ENCODE assay signal across 10 cellular contexts in the genomic region with DNA sequence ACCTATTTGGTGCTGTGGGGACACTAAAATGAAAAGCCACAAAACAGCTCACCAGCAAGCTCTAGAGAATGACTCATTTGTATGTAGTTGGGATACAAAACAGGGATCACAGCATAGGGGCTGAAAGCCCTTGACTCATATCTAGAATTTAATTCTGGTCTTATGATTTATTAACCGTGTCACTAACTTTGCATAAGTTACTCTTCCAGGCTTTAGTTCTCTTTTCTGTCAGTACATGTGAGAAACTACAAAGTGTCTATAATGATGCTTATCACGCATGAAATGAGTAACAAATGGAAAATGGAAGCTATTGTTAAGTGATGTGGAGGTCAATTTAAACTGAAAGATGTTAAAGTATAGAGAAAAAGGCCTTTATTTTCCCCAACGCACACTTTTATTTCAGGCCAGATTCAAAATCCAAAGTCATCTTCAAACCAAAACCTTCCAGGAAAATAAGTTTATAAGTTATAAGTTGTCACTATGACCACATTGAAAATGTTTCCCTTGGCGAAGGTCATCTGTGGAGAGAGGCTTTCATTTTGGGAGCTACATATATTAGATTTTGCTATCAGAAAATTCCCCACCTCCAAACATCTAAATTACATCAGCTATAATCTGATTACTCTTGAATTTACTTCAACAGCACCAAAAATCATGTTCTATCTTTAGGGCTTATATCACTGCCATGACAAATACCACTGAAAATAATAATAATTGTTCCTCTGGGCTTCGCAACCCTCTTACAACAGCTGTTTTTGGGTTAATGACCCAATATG.
DNase-seq lines count a peak whose midpoint lies in the region; ATAC-seq and TF ChIP-seq lines count a peak whose summit lies in the region.
"Had no signal": no experiment of that assay in that cellular context is flagged by ENCODE, and none has a peak within 500 bp of the region (broad histone marks: within the 10 kb centered on the region; RNA-seq: fewer than 3 reads in every experiment).

No MANE protein-coding gene starts in this region.

- H3K4me2 ChIP-seq in DOHH2 (ENCODE audit: low read length), result peak overlapping the region; percentile 73

- H3K79me2 ChIP-seq in DOHH2 (ENCODE audit: control insufficient read depth, low read length), result no peaks in the 10 kb centered on the region

- no peak for TF ChIP-seq CTCF in DOHH2 (IDR thresholded peaks at IDR 0.05; ENCODE audit: low read depth, low read length, poor library complexity, severe bottlenecking)

- H3K27ac Mint-ChIP-seq in immature natural killer cell, result no peak overlapping the region

- peaks cover 4 to 28% (median 12%) of the 10 kb centered on the region in 6 donors for H3K9me3 Mint-ChIP-seq in immature natural killer cell

- H3K9me3 ChIP-seq in DOHH2 (ENCODE audit: control insufficient read depth, insufficient read depth, low read length), result no peaks in the 10 kb centered on the region
- H3K9me3 ChIP-seq: suprapubic skin had no signal

- no peaks in the 10 kb centered on the region for H3K9me2 ChIP-seq in DOHH2 (replicated peaks; ENCODE audit: control insufficient read depth, low read length)

- H4K20me1 ChIP-seq in DOHH2 (ENCODE audit: control insufficient read depth, insufficient read depth, low read depth, low read length), result no peaks in the 10 kb centered on the region

- H3K27me3 Mint-ChIP-seq in immature natural killer cell (ENCODE audit: low read depth in 3 of 3), result peaks cover 0 to 2% (median 1%) of the 10 kb centered on the region in 3 donors

- intact Hi-C loops in Right ventricle myocardium inferior (cut with DNase I), result no loop called here

- H3K4me1 ChIP-seq in DOHH2 (ENCODE audit: control insufficient read depth, low read length), result peaks cover 59% of the 10 kb centered on the region
- H3K4me1 ChIP-seq: suprapubic skin had no signal

- H3K36me3 Mint-ChIP-seq in immature natural killer cell, result no peaks in the 10 kb centered on the region

- peak overlapping the region; percentile 54 for H3K4me3 ChIP-seq in DOHH2 (ENCODE audit: low read length)
- H3K4me3 ChIP-seq: suprapubic skin had no signal

- H3K36me3 ChIP-seq in DOHH2 (ENCODE audit: control insufficient read depth, low read length), result no peaks in the 10 kb centered on the region
- H3K36me3 ChIP-seq: suprapubic skin had no signal

- peaks cover 7% of the 10 kb centered on the region; the same call in 1 of the 2 replicates for H3F3A ChIP-seq in DOHH2 (ENCODE audit: control insufficient read depth, insufficient read depth)

- no peak overlapping the region for H3K4me3 Mint-ChIP-seq in immature natural killer cell

- peak; percentile 86 for ATAC-seq in GM19438 (IDR thresholded peaks at IDR 0.05; ENCODE audit: low read depth, unreplicated experiment)
- peak; percentile 93 for ATAC-seq in HG03039 (IDR thresholded peaks at IDR 0.05; ENCODE audit: unreplicated experiment)
- ATAC-seq in Right ventricle myocardium inferior, result no peak

- peak overlapping the region; percentile 80 for H3K27ac ChIP-seq in DOHH2 (ENCODE audit: low read depth, low read length)
- H3K27ac ChIP-seq: suprapubic skin had no signal

- no peaks in the 10 kb centered on the region for H3K27me3 ChIP-seq in DOHH2 (ENCODE audit: control insufficient read depth, low read length)
- H3K27me3 ChIP-seq: suprapubic skin had no signal

- DNase-seq in OCI-M1 (lab: John Stamatoyannopoulos, UW) (peak; percentile 14), immature natural killer cell (no peak), Right ventricle myocardium inferior (ENCODE audit: missing footprints) (no peak), NCI-H2196 treated with DMSO at 0.1 percent for 48 hours (lab: John Stamatoyannopoulos, UW; ENCODE audit: unreplicated experiment) (no peak)
- no peak for DNase-seq in activated effector memory CD4-positive, alpha-beta T cell treated with Interleukin-2 at 50 U/mL for 16 hours
- DNase-seq: AML-193 had no signal

- no peaks in the 10 kb centered on the region for H3K4me1 Mint-ChIP-seq in immature natural killer cell
